Comparison of ENCODE assay signal across 1 cellular context in genomic region chr19:6393074-6393981, GRCh38.
TF ChIP-seq lines count a peak whose summit lies in the region.

Gene GTF2F1, minus strand, starts transcription at chr19:6393164. Its CDS starts 169 bp downstream, at chr19:6392995.

TF ChIP-seq in K562, 482 proteins besides CTCF, POLR2A, EP300 and RAD21 (continued from another document and continues in another):
- TF ChIP-seq ZBTB49 (CRISPR knock-in tag; IDR thresholded peaks at IDR 0.05; ENCODE audit: borderline replicate concordance) (no peak), ZNF175 (CRISPR knock-in tag; IDR thresholded peaks at IDR 0.05; ENCODE audit: low read depth) (no peak), BCLAF1 (IDR thresholded peaks at IDR 0.05; ENCODE audit: borderline replicate concordance in 1 of 2, control insufficient read depth in 1 of 2, low read depth in 2 of 2, low read length in 1 of 2) (no peak), ARID2 (IDR thresholded peaks at IDR 0.05) (no peak), NFIX (CRISPR knock-in tag; IDR thresholded peaks at IDR 0.05; ENCODE audit: low read depth) (no peak), ZBTB34 (CRISPR knock-in tag; IDR thresholded peaks at IDR 0.05) (no peak), BRCA1 (IDR thresholded peaks at IDR 0.05) (no peak), BRCA1 (CRISPR knock-in tag; IDR thresholded peaks at IDR 0.05) (no peak), RNF2 (IDR thresholded peaks at IDR 0.05) (0 out of 2 replicates have a peak, but pooled peaks have one; percentile 63), SMAD3 (CRISPR knock-in tag; conservative IDR thresholded peaks at IDR 0.05) (no peak), CBX5 (IDR thresholded peaks at IDR 0.05; ENCODE audit: borderline replicate concordance, low read depth) (no peak), MED1 (CRISPR knock-in tag; IDR thresholded peaks at IDR 0.05; ENCODE audit: borderline replicate concordance) (no peak), ZNF830 (CRISPR knock-in tag; IDR thresholded peaks at IDR 0.05) (no peak), ZBED1 (IDR thresholded peaks at IDR 0.05) (no peak; the same call in 1 of the 2 replicates), BCOR (IDR thresholded peaks at IDR 0.05) (no peak), TAF9B (IDR thresholded peaks at IDR 0.05; ENCODE audit: partially characterized antibody) (no peak), ZNF253 (CRISPR knock-in tag; conservative IDR thresholded peaks at IDR 0.05) (no peak), ZNF695 (CRISPR knock-in tag; IDR thresholded peaks at IDR 0.05) (no peak), XRCC3 (IDR thresholded peaks at IDR 0.05) (no peak), ZNF277 (CRISPR knock-in tag; IDR thresholded peaks at IDR 0.05; ENCODE audit: borderline replicate concordance) (no peak), SREBF1 (IDR thresholded peaks at IDR 0.05; ENCODE audit: borderline replicate concordance, low read depth, low read length) (no peak), GABPB2 (CRISPR knock-in tag; conservative IDR thresholded peaks at IDR 0.05) (no peak), SRF (CRISPR knock-in tag; IDR thresholded peaks at IDR 0.05) (no peak), FOXM1 (IDR thresholded peaks at IDR 0.05; ENCODE audit: low read depth) (no peak), FOXM1 (CRISPR knock-in tag; IDR thresholded peaks at IDR 0.05; ENCODE audit: low read depth) (0 out of 2 replicates have a peak, but pooled peaks have one; percentile 81), E4F1 (CRISPR knock-in tag; IDR thresholded peaks at IDR 0.05; ENCODE audit: borderline replicate concordance) (no peak), ZC3H4 (CRISPR knock-in tag; IDR thresholded peaks at IDR 0.05; ENCODE audit: borderline replicate concordance) (no peak), ATF2 (CRISPR knock-in tag; IDR thresholded peaks at IDR 0.05) (no peak), MYNN (IDR thresholded peaks at IDR 0.05) (peak; percentile 91), MYNN (CRISPR knock-in tag; IDR thresholded peaks at IDR 0.05) (no peak), TSHZ1 (CRISPR knock-in tag; IDR thresholded peaks at IDR 0.05) (no peak), CREB3L1 (IDR thresholded peaks at IDR 0.05; ENCODE audit: borderline replicate concordance, low read depth) (peak; percentile 66; the same call in 1 of the 2 replicates), ZNF212 (CRISPR knock-in tag; IDR thresholded peaks at IDR 0.05) (no peak), CCAR2 (IDR thresholded peaks at IDR 0.05; ENCODE audit: low read depth, low read length) (no peak), NR2C2 (CRISPR knock-in tag; IDR thresholded peaks at IDR 0.05) (peak; percentile 99), NR2C2 (tag; IDR thresholded peaks at IDR 0.05) (peak; percentile 100), CBFA2T3 (IDR thresholded peaks at IDR 0.05) (no peak), POLR2AphosphoS2 (IDR thresholded peaks at IDR 0.05; ENCODE audit: low read length) (no peak), ZNF740 (CRISPR knock-in tag; IDR thresholded peaks at IDR 0.05) (no peak), ZNF740 (tag; IDR thresholded peaks at IDR 0.05) (no peak), ZNF639 (CRISPR knock-in tag; conservative IDR thresholded peaks at IDR 0.05 in 1 of 2, IDR thresholded peaks at IDR 0.05 in 1 of 2) (peak in 1 of 2 experiments; percentile 65; a peak in 2 of 4 replicates), SMARCA4 (IDR thresholded peaks at IDR 0.05) (no peak)
